In the genomic region with DNA sequence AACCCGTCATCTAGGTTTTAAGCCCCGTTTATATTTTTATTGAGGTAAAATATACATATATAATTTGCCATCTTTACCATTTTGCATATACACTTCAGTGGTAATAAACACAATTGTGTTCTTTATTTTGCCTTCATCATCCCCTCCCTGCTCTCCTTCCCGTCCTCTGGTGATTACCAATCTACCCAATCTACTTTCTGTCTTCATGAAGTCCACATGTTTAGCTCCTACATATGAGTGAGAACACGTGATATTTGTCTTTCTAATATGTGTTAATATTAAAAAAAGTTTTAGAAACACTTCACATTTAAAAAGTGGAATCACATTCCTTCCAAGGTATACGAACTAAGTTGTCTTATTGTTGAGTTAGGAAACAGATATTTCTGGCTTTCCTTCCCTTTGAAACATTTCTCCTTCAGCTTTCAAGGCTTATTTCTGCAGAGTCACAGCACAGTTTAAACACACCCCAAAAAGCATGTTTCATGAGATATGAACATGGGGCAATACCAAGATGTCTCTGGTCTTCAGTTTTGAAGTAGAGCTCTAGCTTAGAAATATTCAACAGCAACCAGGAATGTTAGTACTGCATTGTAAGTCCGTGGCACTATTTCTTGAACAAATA, we compare ENCODE assay signal across 1 cellular context.
A peak's percentile ranks its signal among the peaks of the same experiment; 100 is the strongest.
TF ChIP-seq lines count a peak whose summit lies in the region.

No MANE protein-coding gene starts in this region.

TF ChIP-seq in K562, 482 proteins besides CTCF, POLR2A, EP300 and RAD21 (continued from another document and continues in another):
- TF ChIP-seq CTBP1 (IDR thresholded peaks at IDR 0.05; ENCODE audit: borderline replicate concordance) (no peak), HBP1 (CRISPR knock-in tag; IDR thresholded peaks at IDR 0.05) (no peak), MED1 (CRISPR knock-in tag; IDR thresholded peaks at IDR 0.05; ENCODE audit: borderline replicate concordance) (no peak), ZNF696 (CRISPR knock-in tag; conservative IDR thresholded peaks at IDR 0.05) (no peak), SMARCC2 (IDR thresholded peaks at IDR 0.05; ENCODE audit: low read depth) (peak; percentile 49; the same call in 1 of the 2 replicates), MXI1 (IDR thresholded peaks at IDR 0.05; ENCODE audit: low read depth, low read length) (no peak), ELK3 (CRISPR knock-in tag; IDR thresholded peaks at IDR 0.05) (no peak), SNIP1 (IDR thresholded peaks at IDR 0.05; ENCODE audit: low read depth) (no peak), ARNT (IDR thresholded peaks at IDR 0.05) (peak in 1 of 2 experiments; percentile 58; a peak in 1 of 4 replicates), SAFB2 (IDR thresholded peaks at IDR 0.05; ENCODE audit: borderline replicate concordance, low read depth, low read length, severe bottlenecking) (no peak), E2F5 (CRISPR knock-in tag; IDR thresholded peaks at IDR 0.05) (no peak), PHB2 (IDR thresholded peaks at IDR 0.05; ENCODE audit: low read depth) (no peak), DNMT1 (IDR thresholded peaks at IDR 0.05) (no peak), CBX2 (IDR thresholded peaks at IDR 0.05; ENCODE audit: insufficient read depth, low read length, poor library complexity, severe bottlenecking) (no peak), MIER1 (IDR thresholded peaks at IDR 0.05; ENCODE audit: low read depth) (no peak), ZNF347 (CRISPR knock-in tag; IDR thresholded peaks at IDR 0.05; ENCODE audit: low read depth) (no peak), SIX5 (IDR thresholded peaks at IDR 0.05; ENCODE audit: borderline replicate concordance in 1 of 2, insufficient read depth in 1 of 2, low read depth in 1 of 2, low read length in 2 of 2) (no peak), ATF1 (CRISPR knock-in tag; IDR thresholded peaks at IDR 0.05) (no peak), ATF1 (tag; IDR thresholded peaks at IDR 0.05) (no peak), RBFOX2 (IDR thresholded peaks at IDR 0.05; ENCODE audit: low read depth, low read length) (no peak), KLF16 (IDR thresholded peaks at IDR 0.05) (no peak), RBM22 (IDR thresholded peaks at IDR 0.05; ENCODE audit: low read depth, low read length, poor library complexity, severe bottlenecking) (no peak), ELF4 (CRISPR knock-in tag; IDR thresholded peaks at IDR 0.05) (no peak), KDM1A (IDR thresholded peaks at IDR 0.05) (no peak), ILK (tag; IDR thresholded peaks at IDR 0.05; ENCODE audit: borderline replicate concordance, low read depth) (no peak), ZNF121 (CRISPR knock-in tag; conservative IDR thresholded peaks at IDR 0.05) (no peak), ZNF717 (CRISPR knock-in tag; IDR thresholded peaks at IDR 0.05) (no peak), ZNF280B (CRISPR knock-in tag; IDR thresholded peaks at IDR 0.05) (no peak), KAT2B (IDR thresholded peaks at IDR 0.05; ENCODE audit: low read depth, low read length) (no peak), HNRNPLL (IDR thresholded peaks at IDR 0.05; ENCODE audit: low read depth, low read length, poor library complexity, severe bottlenecking) (no peak)
- TF ChIP-seq, protein P1, sequence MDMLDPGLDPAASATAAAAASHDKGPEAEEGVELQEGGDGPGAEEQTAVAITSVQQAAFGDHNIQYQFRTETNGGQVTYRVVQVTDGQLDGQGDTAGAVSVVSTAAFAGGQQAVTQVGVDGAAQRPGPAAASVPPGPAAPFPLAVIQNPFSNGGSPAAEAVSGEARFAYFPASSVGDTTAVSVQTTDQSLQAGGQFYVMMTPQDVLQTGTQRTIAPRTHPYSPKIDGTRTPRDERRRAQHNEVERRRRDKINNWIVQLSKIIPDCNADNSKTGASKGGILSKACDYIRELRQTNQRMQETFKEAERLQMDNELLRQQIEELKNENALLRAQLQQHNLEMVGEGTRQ (CRISPR knock-in tag; IDR thresholded peaks at IDR 0.05), result no peak
- TF ChIP-seq, protein P2, sequence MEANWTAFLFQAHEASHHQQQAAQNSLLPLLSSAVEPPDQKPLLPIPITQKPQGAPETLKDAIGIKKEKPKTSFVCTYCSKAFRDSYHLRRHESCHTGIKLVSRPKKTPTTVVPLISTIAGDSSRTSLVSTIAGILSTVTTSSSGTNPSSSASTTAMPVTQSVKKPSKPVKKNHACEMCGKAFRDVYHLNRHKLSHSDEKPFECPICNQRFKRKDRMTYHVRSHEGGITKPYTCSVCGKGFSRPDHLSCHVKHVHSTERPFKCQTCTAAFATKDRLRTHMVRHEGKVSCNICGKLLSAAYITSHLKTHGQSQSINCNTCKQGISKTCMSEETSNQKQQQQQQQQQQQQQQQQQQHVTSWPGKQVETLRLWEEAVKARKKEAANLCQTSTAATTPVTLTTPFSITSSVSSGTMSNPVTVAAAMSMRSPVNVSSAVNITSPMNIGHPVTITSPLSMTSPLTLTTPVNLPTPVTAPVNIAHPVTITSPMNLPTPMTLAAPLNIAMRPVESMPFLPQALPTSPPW (CRISPR knock-in tag; IDR thresholded peaks at IDR 0.05), result no peak
- TF ChIP-seq, protein P3, sequence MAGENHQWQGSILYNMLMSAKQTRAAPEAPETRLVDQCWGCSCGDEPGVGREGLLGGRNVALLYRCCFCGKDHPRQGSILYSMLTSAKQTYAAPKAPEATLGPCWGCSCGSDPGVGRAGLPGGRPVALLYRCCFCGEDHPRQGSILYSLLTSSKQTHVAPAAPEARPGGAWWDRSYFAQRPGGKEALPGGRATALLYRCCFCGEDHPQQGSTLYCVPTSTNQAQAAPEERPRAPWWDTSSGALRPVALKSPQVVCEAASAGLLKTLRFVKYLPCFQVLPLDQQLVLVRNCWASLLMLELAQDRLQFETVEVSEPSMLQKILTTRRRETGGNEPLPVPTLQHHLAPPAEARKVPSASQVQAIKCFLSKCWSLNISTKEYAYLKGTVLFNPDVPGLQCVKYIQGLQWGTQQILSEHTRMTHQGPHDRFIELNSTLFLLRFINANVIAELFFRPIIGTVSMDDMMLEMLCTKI (IDR thresholded peaks at IDR 0.05; ENCODE audit: partially characterized antibody), result no peak
- TF ChIP-seq, protein P4, sequence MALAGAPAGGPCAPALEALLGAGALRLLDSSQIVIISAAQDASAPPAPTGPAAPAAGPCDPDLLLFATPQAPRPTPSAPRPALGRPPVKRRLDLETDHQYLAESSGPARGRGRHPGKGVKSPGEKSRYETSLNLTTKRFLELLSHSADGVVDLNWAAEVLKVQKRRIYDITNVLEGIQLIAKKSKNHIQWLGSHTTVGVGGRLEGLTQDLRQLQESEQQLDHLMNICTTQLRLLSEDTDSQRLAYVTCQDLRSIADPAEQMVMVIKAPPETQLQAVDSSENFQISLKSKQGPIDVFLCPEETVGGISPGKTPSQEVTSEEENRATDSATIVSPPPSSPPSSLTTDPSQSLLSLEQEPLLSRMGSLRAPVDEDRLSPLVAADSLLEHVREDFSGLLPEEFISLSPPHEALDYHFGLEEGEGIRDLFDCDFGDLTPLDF (CRISPR knock-in tag; IDR thresholded peaks at IDR 0.05), result peak; percentile 63; the same call in 1 of the 2 replicates
- TF ChIP-seq, protein P5, sequence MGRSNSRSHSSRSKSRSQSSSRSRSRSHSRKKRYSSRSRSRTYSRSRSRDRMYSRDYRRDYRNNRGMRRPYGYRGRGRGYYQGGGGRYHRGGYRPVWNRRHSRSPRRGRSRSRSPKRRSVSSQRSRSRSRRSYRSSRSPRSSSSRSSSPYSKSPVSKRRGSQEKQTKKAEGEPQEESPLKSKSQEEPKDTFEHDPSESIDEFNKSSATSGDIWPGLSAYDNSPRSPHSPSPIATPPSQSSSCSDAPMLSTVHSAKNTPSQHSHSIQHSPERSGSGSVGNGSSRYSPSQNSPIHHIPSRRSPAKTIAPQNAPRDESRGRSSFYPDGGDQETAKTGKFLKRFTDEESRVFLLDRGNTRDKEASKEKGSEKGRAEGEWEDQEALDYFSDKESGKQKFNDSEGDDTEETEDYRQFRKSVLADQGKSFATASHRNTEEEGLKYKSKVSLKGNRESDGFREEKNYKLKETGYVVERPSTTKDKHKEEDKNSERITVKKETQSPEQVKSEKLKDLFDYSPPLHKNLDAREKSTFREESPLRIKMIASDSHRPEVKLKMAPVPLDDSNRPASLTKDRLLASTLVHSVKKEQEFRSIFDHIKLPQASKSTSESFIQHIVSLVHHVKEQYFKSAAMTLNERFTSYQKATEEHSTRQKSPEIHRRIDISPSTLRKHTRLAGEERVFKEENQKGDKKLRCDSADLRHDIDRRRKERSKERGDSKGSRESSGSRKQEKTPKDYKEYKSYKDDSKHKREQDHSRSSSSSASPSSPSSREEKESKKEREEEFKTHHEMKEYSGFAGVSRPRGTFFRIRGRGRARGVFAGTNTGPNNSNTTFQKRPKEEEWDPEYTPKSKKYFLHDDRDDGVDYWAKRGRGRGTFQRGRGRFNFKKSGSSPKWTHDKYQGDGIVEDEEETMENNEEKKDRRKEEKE (IDR thresholded peaks at IDR 0.05; ENCODE audit: borderline replicate concordance in 1 of 2, control insufficient read depth in 1 of 2, low read depth in 2 of 2, low read length in 1 of 2), result no peak
- TF ChIP-seq, protein P6, sequence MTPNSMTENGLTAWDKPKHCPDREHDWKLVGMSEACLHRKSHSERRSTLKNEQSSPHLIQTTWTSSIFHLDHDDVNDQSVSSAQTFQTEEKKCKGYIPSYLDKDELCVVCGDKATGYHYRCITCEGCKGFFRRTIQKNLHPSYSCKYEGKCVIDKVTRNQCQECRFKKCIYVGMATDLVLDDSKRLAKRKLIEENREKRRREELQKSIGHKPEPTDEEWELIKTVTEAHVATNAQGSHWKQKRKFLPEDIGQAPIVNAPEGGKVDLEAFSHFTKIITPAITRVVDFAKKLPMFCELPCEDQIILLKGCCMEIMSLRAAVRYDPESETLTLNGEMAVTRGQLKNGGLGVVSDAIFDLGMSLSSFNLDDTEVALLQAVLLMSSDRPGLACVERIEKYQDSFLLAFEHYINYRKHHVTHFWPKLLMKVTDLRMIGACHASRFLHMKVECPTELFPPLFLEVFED (CRISPR knock-in tag; conservative IDR thresholded peaks at IDR 0.05), result no peak
- TF ChIP-seq, protein P7, sequence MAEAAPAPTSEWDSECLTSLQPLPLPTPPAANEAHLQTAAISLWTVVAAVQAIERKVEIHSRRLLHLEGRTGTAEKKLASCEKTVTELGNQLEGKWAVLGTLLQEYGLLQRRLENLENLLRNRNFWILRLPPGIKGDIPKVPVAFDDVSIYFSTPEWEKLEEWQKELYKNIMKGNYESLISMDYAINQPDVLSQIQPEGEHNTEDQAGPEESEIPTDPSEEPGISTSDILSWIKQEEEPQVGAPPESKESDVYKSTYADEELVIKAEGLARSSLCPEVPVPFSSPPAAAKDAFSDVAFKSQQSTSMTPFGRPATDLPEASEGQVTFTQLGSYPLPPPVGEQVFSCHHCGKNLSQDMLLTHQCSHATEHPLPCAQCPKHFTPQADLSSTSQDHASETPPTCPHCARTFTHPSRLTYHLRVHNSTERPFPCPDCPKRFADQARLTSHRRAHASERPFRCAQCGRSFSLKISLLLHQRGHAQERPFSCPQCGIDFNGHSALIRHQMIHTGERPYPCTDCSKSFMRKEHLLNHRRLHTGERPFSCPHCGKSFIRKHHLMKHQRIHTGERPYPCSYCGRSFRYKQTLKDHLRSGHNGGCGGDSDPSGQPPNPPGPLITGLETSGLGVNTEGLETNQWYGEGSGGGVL (CRISPR knock-in tag; IDR thresholded peaks at IDR 0.05), result no peak
